10 cellular contexts compared by ENCODE assay signal in the genomic region with DNA sequence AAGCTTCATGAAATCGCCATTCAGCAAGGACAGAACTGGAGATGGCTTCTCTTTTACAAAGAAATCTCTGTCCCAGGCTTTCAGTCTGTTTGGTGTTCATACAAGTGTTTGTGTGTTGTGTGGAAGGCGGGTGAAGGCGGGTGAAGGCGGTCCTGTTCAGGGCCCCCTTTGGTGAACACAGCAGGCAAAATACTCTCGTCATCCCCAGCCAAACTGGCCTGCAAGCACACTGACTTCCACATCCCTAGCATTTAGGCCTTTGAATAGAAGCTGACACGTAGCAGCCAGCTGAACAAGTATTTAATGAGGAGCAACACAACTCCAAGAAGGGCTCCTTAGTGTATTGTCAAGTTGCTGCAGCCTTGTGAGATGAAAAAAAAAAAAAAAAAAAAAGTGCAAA.
DNase-seq lines count a peak whose midpoint lies in the region; ATAC-seq and TF ChIP-seq lines count a peak whose summit lies in the region.
"Had no signal": no experiment of that assay in that cellular context is flagged by ENCODE, and none has a peak within 500 bp of the region (broad histone marks: within the 10 kb centered on the region; RNA-seq: fewer than 3 reads in every experiment).

No MANE protein-coding gene starts in this region.

- no peaks in the 10 kb centered on the region for H3K9me3 ChIP-seq in upper lobe of left lung

- H3K27ac Mint-ChIP-seq in activated T-cell treated with anti-CD3 and anti-CD28 coated beads, Interleukin-2, amount 50 U/mL, for 72 hours: peak overlapping the region; percentile 86

- H3K4me1 Mint-ChIP-seq in activated T-cell treated with anti-CD3 and anti-CD28 coated beads, Interleukin-2, amount 50 U/mL, for 72 hours (ENCODE audit: low read depth): peaks cover 97% of the 10 kb centered on the region

- peaks cover 54 to 77% (median 64%) of the 10 kb centered on the region in 4 donors for H3K4me1 ChIP-seq in upper lobe of left lung

- H3K27ac ChIP-seq in cingulate gyrus (ENCODE audit: low read depth, low read length) (peak overlapping the region; percentile 76), upper lobe of left lung (peak overlapping the region; percentile 41 to 84 (median 63))
- H3K27ac ChIP-seq: C4-2B, WERI-Rb-1 had no signal

- DNase-seq in activated T-cell treated with anti-CD3 and anti-CD28 coated beads, Interleukin-2, amount 50 U/mL, for 72 hours: no peak
- DNase-seq in activated T-cell treated with anti-CD3 and anti-CD28 coated beads, Interleukin-2, amount 50 U/mL, for 48 hours: no peak
- peak; percentile 37 for DNase-seq in middle frontal gyrus (ENCODE audit: extremely low spot score, low spot score)
- no peak for DNase-seq in upper lobe of left lung
- DNase-seq: WERI-Rb-1 had no signal

- H3K27me3 Mint-ChIP-seq in activated T-cell treated with anti-CD3 and anti-CD28 coated beads, Interleukin-2, amount 50 U/mL, for 72 hours (ENCODE audit: low read depth): no peaks in the 10 kb centered on the region

- TF ChIP-seq EP300 in upper lobe of left lung (IDR thresholded peaks at IDR 0.05): no peak

- peaks cover 0 to 2% of the 10 kb centered on the region in 2 donors for H3K9me3 Mint-ChIP-seq in activated T-cell treated with anti-CD3 and anti-CD28 coated beads, Interleukin-2, amount 50 U/mL, for 72 hours

- peaks cover 8 to 57% (median 31%) of the 10 kb centered on the region in 4 donors for H3K36me3 ChIP-seq in upper lobe of left lung
- H3K36me3 ChIP-seq: WERI-Rb-1 had no signal

- H3K36me3 Mint-ChIP-seq in activated T-cell treated with anti-CD3 and anti-CD28 coated beads, Interleukin-2, amount 50 U/mL, for 72 hours (ENCODE audit: insufficient read depth in 2 of 2): peaks cover 20 to 37% of the 10 kb centered on the region in 2 donors

- H3K4me3 ChIP-seq in upper lobe of left lung: no peak overlapping the region

- no peak for ATAC-seq in activated T-cell treated with anti-CD3 and anti-CD28 coated beads, Interleukin-2, amount 50 U/mL, for 72 hours (replicated peaks in 1 of 2)
- ATAC-seq in upper lobe of left lung (ENCODE audit: low FRiP score in 2 of 2) (no peak), HG02885 (IDR thresholded peaks at IDR 0.05; ENCODE audit: poor library complexity, unreplicated experiment) (no peak), GM18519 (IDR thresholded peaks at IDR 0.05; ENCODE audit: low FRiP score, unreplicated experiment) (no peak), GM21447 (IDR thresholded peaks at IDR 0.05; ENCODE audit: unreplicated experiment) (no peak)

- peak overlapping the region; percentile 67 to 75 for H3K4me3 Mint-ChIP-seq in activated T-cell treated with anti-CD3 and anti-CD28 coated beads, Interleukin-2, amount 50 U/mL, for 72 hours

- TF ChIP-seq CTCF in upper lobe of left lung (IDR thresholded peaks at IDR 0.05): no peak

- no peak for TF ChIP-seq POLR2A in upper lobe of left lung (IDR thresholded peaks at IDR 0.05)

- 83 to 84% methylated on average over 6 of the region's 6 CpGs for WGBS in upper lobe of left lung, 2 donors

- H3K27me3 ChIP-seq in upper lobe of left lung: no peaks in the 10 kb centered on the region
